ENCODE assay signal across 19 cellular contexts in the genomic region with DNA sequence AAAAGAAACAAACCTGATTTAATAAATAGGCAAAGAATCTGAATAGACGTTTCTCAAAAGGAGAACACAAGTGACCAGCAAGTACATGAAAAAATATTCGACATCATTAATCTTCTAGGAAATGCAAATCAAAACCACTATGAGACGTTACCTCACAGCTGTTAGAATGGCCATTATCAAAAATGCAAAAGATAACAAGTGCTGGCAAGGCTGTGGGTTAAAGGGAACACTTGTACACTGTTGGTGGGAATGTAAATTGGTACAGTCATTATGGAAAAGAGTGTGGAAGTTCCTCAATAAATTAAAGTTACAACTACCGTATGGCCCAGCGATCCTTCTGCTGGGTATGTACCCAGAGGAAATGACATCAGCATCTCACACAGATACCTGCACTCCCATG.
A peak's percentile ranks its signal among the peaks of the same experiment; 100 is the strongest.
DNase-seq lines count a peak whose midpoint lies in the region; ATAC-seq, FAIRE-seq and TF ChIP-seq lines count a peak whose summit lies in the region.
"Had no signal": no experiment of that assay in that cellular context is flagged by ENCODE, and none has a peak within 500 bp of the region (broad histone marks: within the 10 kb centered on the region; RNA-seq: fewer than 3 reads in every experiment).

No MANE protein-coding gene starts in this region.

- H3K4me2 ChIP-seq in A549 = no peak overlapping the region
- no peak overlapping the region for H3K4me2 ChIP-seq in GM12878 (ENCODE audit: control insufficient read depth, insufficient read depth)

- RAD21 ChIA-PET in GM12878 (lab: Charles Lee; ENCODE audit: unreplicated experiment) = no interaction called here

- H3K9me3 ChIP-seq in A549 = peaks cover 3% of the 10 kb centered on the region; the same call in 1 of the 3 replicates
- H3K9me3 ChIP-seq in GM12878 (replicated peaks; ENCODE audit: control insufficient read depth, insufficient read depth, low read length) = no peaks in the 10 kb centered on the region
- H3K9me3 ChIP-seq: HAP-1 had no signal

- H3K4me1 ChIP-seq in A549 = no peaks in the 10 kb centered on the region
- no peaks in the 10 kb centered on the region for H3K4me1 ChIP-seq in GM12878 (ENCODE audit: control insufficient read depth, insufficient read depth, low read length)
- H3K4me1 ChIP-seq: HAP-1 had no signal

- ATAC-seq in A549 (no peak), GM12878 (peak; percentile 61), GM21360 (IDR thresholded peaks at IDR 0.05; ENCODE audit: unreplicated experiment) (no peak), GM18520 (IDR thresholded peaks at IDR 0.05; ENCODE audit: unreplicated experiment) (no peak)

- no peaks in the 10 kb centered on the region for H3K36me3 ChIP-seq in GM12878 (ENCODE audit: control insufficient read depth in 2 of 2, insufficient read depth in 2 of 2, low read length in 1 of 2)
- H3K36me3 ChIP-seq: HAP-1 had no signal

- no peaks in the 10 kb centered on the region for H4K20me1 ChIP-seq in GM12878 (ENCODE audit: control insufficient read depth, insufficient read depth)

- in situ Hi-C loops in GM12878 (cut with MboI) = no loop called here

- no peak overlapping the region for H3K27ac ChIP-seq in A549
- no peak overlapping the region for H3K27ac ChIP-seq in GM12878 (ENCODE audit: control insufficient read depth, insufficient read depth)

- no peaks in the 10 kb centered on the region for H3K79me2 ChIP-seq in GM12878 (ENCODE audit: control insufficient read depth, insufficient read depth, low read length)

- no peak for TF ChIP-seq CTCF in A549 (IDR thresholded peaks at IDR 0.05)
- TF ChIP-seq CTCF in GM12878 (IDR thresholded peaks at IDR 0.05 in 2 of 3, conservative IDR thresholded peaks at IDR 0.05 in 1 of 3; ENCODE audit: control insufficient read depth in 2 of 3, extremely low read depth in 1 of 3, insufficient read depth in 1 of 3, low read depth in 3 of 3, low read length in 3 of 3) = no peak

- DNase-seq in A549 (ENCODE audit: low read depth in 1 of 2, low spot score in 1 of 2) (no peak), NAMALWA (ENCODE audit: low spot score) (peak; percentile 8), NCI-H526 treated with DMSO at 0.1 percent for 48 hours (lab: John Stamatoyannopoulos, UW) (peak; percentile 97), GM12878 (ENCODE audit: low read depth, low spot score) (no peak)
- no peak for DNase-seq in activated CD4-positive, alpha-beta T cell treated with anti-CD3 and anti-CD28 coated beads, Interleukin-2, amount 50 U/mL, for 4 hours
- DNase-seq: 8988T; C1 segment of cervical spinal cord; Calu3; CD4-positive, alpha-beta memory T cell; COR-L47; DMS53; DMS79 treated with DMSO at 0.1 percent for 48 hours; GOT3; HFFc6 had no signal

- 12% methylated on average over 5 of the region's 5 CpGs for WGBS in A549 (ENCODE audit: missing lambda C conversion rate)
- WGBS in GM12878 (ENCODE audit: insufficient coverage, insufficient replicate concordance, low lambda C conversion rate, missing lambda C conversion rate) = 1% methylated on average over 5 of the region's 5 CpGs

- TF ChIP-seq RAD21 in A549 (conservative IDR thresholded peaks at IDR 0.05 in 1 of 2, IDR thresholded peaks at IDR 0.05 in 1 of 2) (no peak), GM12878 (IDR thresholded peaks at IDR 0.05; ENCODE audit: insufficient read depth, low read depth, low read length) (no peak)

- intact Hi-C loops in GM12878 (cut with micrococcal nuclease; ENCODE audit: unreplicated experiment) = no loop called here

- H3K4me3 ChIP-seq in A549 (no peak overlapping the region), GM12878 (no peak overlapping the region)
- H3K4me3 ChIP-seq: HAP-1 had no signal

- TF ChIP-seq EP300 in A549 (IDR thresholded peaks at IDR 0.05) (no peak), GM12878 (IDR thresholded peaks at IDR 0.05; ENCODE audit: borderline replicate concordance in 1 of 2, control insufficient read depth in 1 of 2, low read depth in 2 of 2, low read length in 2 of 2) (no peak)

- SMC1A ChIA-PET in GM12878 (lab: Charles Lee; ENCODE audit: uncharacterized antibody, unreplicated experiment) = interaction anchor here (0.7 kb wide), 1 partner anchor 13 kb away, joined by 4 read pairs; no protein-coding TSS in a partner anchor

- POLR2A ChIA-PET in A549 (lab: Yijun Ruan, JAX) = no interaction called here
- POLR2A ChIA-PET in GM12878 (lab: Charles Lee) = no interaction called here

- FAIRE-seq in A549 (lab: Jason Lieb, UNC) = peak; percentile 28
- no peak for FAIRE-seq in GM12878 (lab: Jason Lieb, UNC)
- FAIRE-seq: G401.6, H54 had no signal

- no TSS peak for BruUV-seq in GM12878 (replicated peaks; lab: Mats Ljungman, UMichigan)

- TF ChIP-seq POLR2A in A549 (IDR thresholded peaks at IDR 0.05; ENCODE audit: low read length) = no peak
- no peak for TF ChIP-seq POLR2A in GM12878 (IDR thresholded peaks at IDR 0.05; ENCODE audit: low read depth, low read length)

- no peak overlapping the region for H3K9ac ChIP-seq in GM12878 (ENCODE audit: control insufficient read depth, insufficient read depth, low read length)

- no peaks in the 10 kb centered on the region for H3K27me3 ChIP-seq in GM12878 (replicated peaks in 1 of 2; ENCODE audit: control insufficient read depth in 2 of 2, insufficient read depth in 2 of 2, low read length in 1 of 2)

- H2AFZ ChIP-seq in GM12878 (ENCODE audit: control insufficient read depth, low read depth, low read length) = no peak overlapping the region

- CTCF ChIA-PET in A549 (lab: Yijun Ruan, JAX) = no interaction called here
- CTCF ChIA-PET in GM12878 (lab: Yijun Ruan, JAX) = no interaction called here

TF ChIP-seq in A549, 52 proteins besides CTCF, POLR2A, EP300 and RAD21 (continues in another document):
- no peak for TF ChIP-seq MAZ (IDR thresholded peaks at IDR 0.05; ENCODE audit: borderline replicate concordance, low read depth, low read length)
- TF ChIP-seq EHF (CRISPR knock-in tag; IDR thresholded peaks at IDR 0.05) = no peak
- no peak for TF ChIP-seq BHLHE40 (IDR thresholded peaks at IDR 0.05; ENCODE audit: low read depth, low read length)
- TF ChIP-seq, protein P1, sequence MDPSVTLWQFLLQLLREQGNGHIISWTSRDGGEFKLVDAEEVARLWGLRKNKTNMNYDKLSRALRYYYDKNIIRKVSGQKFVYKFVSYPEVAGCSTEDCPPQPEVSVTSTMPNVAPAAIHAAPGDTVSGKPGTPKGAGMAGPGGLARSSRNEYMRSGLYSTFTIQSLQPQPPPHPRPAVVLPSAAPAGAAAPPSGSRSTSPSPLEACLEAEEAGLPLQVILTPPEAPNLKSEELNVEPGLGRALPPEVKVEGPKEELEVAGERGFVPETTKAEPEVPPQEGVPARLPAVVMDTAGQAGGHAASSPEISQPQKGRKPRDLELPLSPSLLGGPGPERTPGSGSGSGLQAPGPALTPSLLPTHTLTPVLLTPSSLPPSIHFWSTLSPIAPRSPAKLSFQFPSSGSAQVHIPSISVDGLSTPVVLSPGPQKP (IDR thresholded peaks at IDR 0.05; ENCODE audit: low read depth, low read length) = no peak
- no peak for TF ChIP-seq MAFK (IDR thresholded peaks at IDR 0.05; ENCODE audit: partially characterized antibody)
- no peak for TF ChIP-seq MYC (IDR thresholded peaks at IDR 0.05; ENCODE audit: borderline replicate concordance, low read length)
- no peak for TF ChIP-seq CHD4 (IDR thresholded peaks at IDR 0.05; ENCODE audit: borderline replicate concordance)
- no peak for TF ChIP-seq ZC3H11A (IDR thresholded peaks at IDR 0.05)
- TF ChIP-seq, protein P2, sequence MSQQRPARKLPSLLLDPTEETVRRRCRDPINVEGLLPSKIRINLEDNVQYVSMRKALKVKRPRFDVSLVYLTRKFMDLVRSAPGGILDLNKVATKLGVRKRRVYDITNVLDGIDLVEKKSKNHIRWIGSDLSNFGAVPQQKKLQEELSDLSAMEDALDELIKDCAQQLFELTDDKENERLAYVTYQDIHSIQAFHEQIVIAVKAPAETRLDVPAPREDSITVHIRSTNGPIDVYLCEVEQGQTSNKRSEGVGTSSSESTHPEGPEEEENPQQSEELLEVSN (IDR thresholded peaks at IDR 0.05; ENCODE audit: borderline replicate concordance, low read depth) = no peak
- TF ChIP-seq HDAC2 (IDR thresholded peaks at IDR 0.05) = no peak

TF ChIP-seq in GM12878, 131 proteins besides CTCF, POLR2A, EP300 and RAD21 (continues in another document):
- no peak for TF ChIP-seq NFYA (IDR thresholded peaks at IDR 0.05; ENCODE audit: borderline replicate concordance, low read depth, low read length)
- TF ChIP-seq MEF2B (IDR thresholded peaks at IDR 0.05; ENCODE audit: partially characterized antibody, poor library complexity, severe bottlenecking) = no peak
- TF ChIP-seq NFXL1 (IDR thresholded peaks at IDR 0.05; ENCODE audit: borderline replicate concordance) = no peak
- no peak for TF ChIP-seq JUNB (IDR thresholded peaks at IDR 0.05)
- TF ChIP-seq TBL1XR1 (IDR thresholded peaks at IDR 0.05; ENCODE audit: low read depth, low read length) = no peak
- no peak for TF ChIP-seq MTA3 (IDR thresholded peaks at IDR 0.05; ENCODE audit: borderline replicate concordance, low read length)
- TF ChIP-seq, protein P3, sequence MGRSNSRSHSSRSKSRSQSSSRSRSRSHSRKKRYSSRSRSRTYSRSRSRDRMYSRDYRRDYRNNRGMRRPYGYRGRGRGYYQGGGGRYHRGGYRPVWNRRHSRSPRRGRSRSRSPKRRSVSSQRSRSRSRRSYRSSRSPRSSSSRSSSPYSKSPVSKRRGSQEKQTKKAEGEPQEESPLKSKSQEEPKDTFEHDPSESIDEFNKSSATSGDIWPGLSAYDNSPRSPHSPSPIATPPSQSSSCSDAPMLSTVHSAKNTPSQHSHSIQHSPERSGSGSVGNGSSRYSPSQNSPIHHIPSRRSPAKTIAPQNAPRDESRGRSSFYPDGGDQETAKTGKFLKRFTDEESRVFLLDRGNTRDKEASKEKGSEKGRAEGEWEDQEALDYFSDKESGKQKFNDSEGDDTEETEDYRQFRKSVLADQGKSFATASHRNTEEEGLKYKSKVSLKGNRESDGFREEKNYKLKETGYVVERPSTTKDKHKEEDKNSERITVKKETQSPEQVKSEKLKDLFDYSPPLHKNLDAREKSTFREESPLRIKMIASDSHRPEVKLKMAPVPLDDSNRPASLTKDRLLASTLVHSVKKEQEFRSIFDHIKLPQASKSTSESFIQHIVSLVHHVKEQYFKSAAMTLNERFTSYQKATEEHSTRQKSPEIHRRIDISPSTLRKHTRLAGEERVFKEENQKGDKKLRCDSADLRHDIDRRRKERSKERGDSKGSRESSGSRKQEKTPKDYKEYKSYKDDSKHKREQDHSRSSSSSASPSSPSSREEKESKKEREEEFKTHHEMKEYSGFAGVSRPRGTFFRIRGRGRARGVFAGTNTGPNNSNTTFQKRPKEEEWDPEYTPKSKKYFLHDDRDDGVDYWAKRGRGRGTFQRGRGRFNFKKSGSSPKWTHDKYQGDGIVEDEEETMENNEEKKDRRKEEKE (IDR thresholded peaks at IDR 0.05) = no peak

Comparison
In these comparisons a context has a peak if more than half of its experiments do, and no peak if none do; other contexts are left out.
1. DNase-seq: peak in NAMALWA (single experiment) and NCI-H526 treated with DMSO at 0.1 percent for 48 hours (single experiment); none in A549 (0 of 2), GM12878 (single experiment) and activated CD4-positive, alpha-beta T cell treated with anti-CD3 and anti-CD28 coated beads, Interleukin-2, amount 50 U/mL, for 4 hours (0 of 2).